In genomic region chr2:69213201-69213600, GRCh38 we compare ENCODE assay signal across 28 cellular contexts.
DNase-seq lines count a peak whose midpoint lies in the region; FAIRE-seq and TF ChIP-seq lines count a peak whose summit lies in the region.
"Had no signal": no experiment of that assay in that cellular context is flagged by ENCODE, and none has a peak within 500 bp of the region (broad histone marks: within the 10 kb centered on the region; RNA-seq: fewer than 3 reads in every experiment).

No MANE protein-coding gene starts in this region.

- H3K9me3 ChIP-seq in breast epithelium (no peaks in the 10 kb centered on the region), vagina (no peaks in the 10 kb centered on the region)
- H3K9me3 ChIP-seq: gastrocnemius medialis, left lung, ovary, testis had no signal

- POLR2A ChIA-PET in MCF 10A (lab: Yijun Ruan, JAX): interaction anchor here (1.4 kb wide), 1 partner anchor 13 kb away, joined by 3 read pairs; no protein-coding TSS in a partner anchor

- H3K36me3 Mint-ChIP-seq in MCF 10A (ENCODE audit: insufficient read depth, unreplicated experiment): no peaks in the 10 kb centered on the region
- H3K36me3 Mint-ChIP-seq: activated naive CD4-positive, alpha-beta T cell treated with anti-CD3 and anti-CD28 coated beads, Interleukin-2, amount 50 U/mL, for 72 hours; CD4-positive, alpha-beta memory T cell; natural killer cell treated with Interleukin-12 subunit alpha and Interleukin-12 subunit beta and Interleukin-15 and Interleukin-18, amount 100 ng/mL, for 72 hours had no signal

- H3K4me1 ChIP-seq in breast epithelium: no peaks in the 10 kb centered on the region
- peaks cover 27% of the 10 kb centered on the region for H3K4me1 ChIP-seq in vagina
- H3K4me1 ChIP-seq: gastrocnemius medialis had no signal

- peak overlapping the region; percentile 26 to 59 for H3K27ac ChIP-seq in breast epithelium
- H3K27ac ChIP-seq in vagina: peak overlapping the region; percentile 59
- H3K27ac ChIP-seq: 22Rv1, hepatocyte, left lung, ovary, RWPE1, testis, VCaP had no signal

- TF ChIP-seq POLR2A in breast epithelium (IDR thresholded peaks at IDR 0.05) (no peak), vagina (IDR thresholded peaks at IDR 0.05) (no peak)

- no peaks in the 10 kb centered on the region for H3K27me3 ChIP-seq in breast epithelium
- no peaks in the 10 kb centered on the region for H3K27me3 ChIP-seq in vagina
- H3K27me3 ChIP-seq: gastrocnemius medialis, hepatocyte, left lung, ovary, testis had no signal

- no peak overlapping the region for H3K4me3 ChIP-seq in breast epithelium
- no peak overlapping the region for H3K4me3 ChIP-seq in fibroblast of villous mesenchyme (ENCODE audit: low read depth, low read length)
- H3K4me3 ChIP-seq in vagina: no peak overlapping the region
- H3K4me3 ChIP-seq: gastrocnemius medialis, hepatocyte, left lung, ovary, testis had no signal

- no peak overlapping the region for H3K27ac Mint-ChIP-seq in MCF 10A (ENCODE audit: low read depth, unreplicated experiment)
- H3K27ac Mint-ChIP-seq: activated naive CD4-positive, alpha-beta T cell treated with anti-CD3 and anti-CD28 coated beads, Interleukin-2, amount 50 U/mL, for 72 hours; CD4-positive, alpha-beta memory T cell; natural killer cell treated with Interleukin-12 subunit alpha and Interleukin-12 subunit beta and Interleukin-15 and Interleukin-18, amount 100 ng/mL, for 72 hours had no signal

- intact Hi-C loops in breast epithelium (cut with DNase I; ENCODE audit: low total_unique reads) (no loop called here), MCF 10A (cut with micrococcal nuclease) (no loop called here), vagina (cut with DNase I) (no loop called here)

- no peaks in the 10 kb centered on the region for H3K27me3 Mint-ChIP-seq in MCF 10A (ENCODE audit: insufficient read depth, unreplicated experiment)

- FAIRE-seq in frontal cortex (lab: Jason Lieb, UNC): no peak
- FAIRE-seq: G401.6, GM18507 had no signal

- H3K9me3 Mint-ChIP-seq in MCF 10A (ENCODE audit: unreplicated experiment): no peaks in the 10 kb centered on the region
- H3K9me3 Mint-ChIP-seq: activated naive CD4-positive, alpha-beta T cell treated with anti-CD3 and anti-CD28 coated beads, Interleukin-2, amount 50 U/mL, for 72 hours; CD4-positive, alpha-beta memory T cell; natural killer cell treated with Interleukin-12 subunit alpha and Interleukin-12 subunit beta and Interleukin-15 and Interleukin-18, amount 100 ng/mL, for 72 hours had no signal

- H3K36me3 ChIP-seq in breast epithelium (no peaks in the 10 kb centered on the region), vagina (no peaks in the 10 kb centered on the region)
- H3K36me3 ChIP-seq: gastrocnemius medialis, left lung, ovary had no signal

- DNase-seq in breast epithelium (ENCODE audit: low spot score in 2 of 2): no peak
- DNase-seq in MCF 10A (ENCODE audit: unreplicated experiment): no peak
- peak; percentile 77 for DNase-seq in RPMI7951 (ENCODE audit: low read depth)
- DNase-seq in fibroblast of villous mesenchyme (ENCODE audit: low read depth): peak; percentile 74
- DNase-seq in vagina (ENCODE audit: extremely low spot score in 2 of 2): no peak
- no peak for DNase-seq in ecto neural progenitor cell (ENCODE audit: low spot score)
- no peak for DNase-seq in stimulated activated CD4-positive, alpha-beta T cell treated with anti-CD3 and anti-CD28 coated beads, Interleukin-2, amount 100 ng/mL, for 48 hours
- no peak for DNase-seq in frontal cortex (ENCODE audit: low spot score in 2 of 2)
- DNase-seq: AML-193; CD4-positive, alpha-beta memory T cell; effector CD4-positive, alpha-beta T cell; gastrocnemius medialis; left lung; NCI-H1417 treated with DMSO at 0.1 percent for 48 hours; NCI-H526; ovary; stimulated activated CD4-positive, alpha-beta T cell treated with anti-CD3 and anti-CD28 coated beads, Interleukin-12 subunit alpha, Interleukin-12 subunit beta, amount 100 ng/mL, for 4 hours; stimulated activated CD4-positive, alpha-beta T cell treated with anti-CD3 and anti-CD28 coated beads, Interleukin-4, amount 100 ng/mL, for 4 hours; stimulated activated naive CD4-positive, alpha-beta T cell treated with Interleukin-2 at 50 U/mL for 16 hours; testis had no signal

- TF ChIP-seq CTCF in breast epithelium (IDR thresholded peaks at IDR 0.05) (no peak), MCF 10A (IDR thresholded peaks at IDR 0.05; ENCODE audit: unreplicated experiment) (no peak), fibroblast of villous mesenchyme (IDR thresholded peaks at IDR 0.05; ENCODE audit: insufficient read depth, low read depth, low read length) (no peak), vagina (IDR thresholded peaks at IDR 0.05) (no peak)

- CTCF ChIA-PET in MCF 10A (lab: Yijun Ruan, JAX): no interaction called here

- BruUV-seq in MCF 10A (replicated peaks; lab: Mats Ljungman, UMichigan): no TSS peak

- H3K4me3 Mint-ChIP-seq in MCF 10A (ENCODE audit: unreplicated experiment): no peak overlapping the region
- H3K4me3 Mint-ChIP-seq: CD4-positive, alpha-beta memory T cell; natural killer cell treated with Interleukin-12 subunit alpha and Interleukin-12 subunit beta and Interleukin-15 and Interleukin-18, amount 100 ng/mL, for 72 hours had no signal

- H3K4me1 Mint-ChIP-seq in MCF 10A (ENCODE audit: insufficient read depth, unreplicated experiment): peaks cover 9% of the 10 kb centered on the region
- H3K4me1 Mint-ChIP-seq: CD4-positive, alpha-beta memory T cell had no signal

Comparison
In these comparisons a context has a peak if more than half of its experiments do, and no peak if none do; other contexts are left out.
1. DNase-seq: peak in RPMI7951 (single experiment) and fibroblast of villous mesenchyme (single experiment); none in breast epithelium (0 of 2), MCF 10A (single experiment), vagina (0 of 2), ecto neural progenitor cell (single experiment), stimulated activated CD4-positive, alpha-beta T cell treated with anti-CD3 and anti-CD28 coated beads, Interleukin-2, amount 100 ng/mL, for 48 hours (0 of 2) and frontal cortex (0 of 2).